8 cellular contexts compared by ENCODE assay signal in genomic region chr10:52216852-52217251, GRCh38.
DNase-seq lines count a peak whose midpoint lies in the region; ATAC-seq and TF ChIP-seq lines count a peak whose summit lies in the region.

No MANE protein-coding gene starts in this region.

- peaks cover 0 to 3% (median 2%) of the 10 kb centered on the region in 3 donors for H3K27me3 Mint-ChIP-seq in immature natural killer cell (ENCODE audit: low read depth in 3 of 3)

- no peaks in the 10 kb centered on the region for H3K9me3 Mint-ChIP-seq in immature natural killer cell

- no peaks in the 10 kb centered on the region for H4K20me1 ChIP-seq in OCI-LY3 (ENCODE audit: insufficient read depth, low read length)

- no peak overlapping the region for H3K27ac ChIP-seq in OCI-LY3 (ENCODE audit: low read length)
- no peak overlapping the region for H3K27ac ChIP-seq in right cardiac atrium (ENCODE audit: low read length)

- DNase-seq in iris pigment epithelial cell (ENCODE audit: low read depth) (peak; percentile 84), GM13977 (ENCODE audit: low spot score) (no peak), right cardiac atrium (no peak), immature natural killer cell (no peak), GM19240 (ENCODE audit: insufficient read length, low spot score) (no peak)

- WGBS in right cardiac atrium: 44% methylated on average over 2 of the region's 2 CpGs

- H3K27me3 ChIP-seq in OCI-LY3 (ENCODE audit: low read depth, low read length) (no peaks in the 10 kb centered on the region), right cardiac atrium (ENCODE audit: control insufficient read depth, insufficient read depth) (no peaks in the 10 kb centered on the region)

- H3K9me3 ChIP-seq in OCI-LY3 (ENCODE audit: insufficient read depth, low read length): no peaks in the 10 kb centered on the region
- H3K9me3 ChIP-seq in right cardiac atrium (ENCODE audit: control insufficient read depth, low read length): no peaks in the 10 kb centered on the region

- no peaks in the 10 kb centered on the region for H3K79me2 ChIP-seq in OCI-LY3 (ENCODE audit: low read length)

- TF ChIP-seq CTCF in OCI-LY3 (IDR thresholded peaks at IDR 0.05; ENCODE audit: low read depth, low read length) (no peak), GM13977 (IDR thresholded peaks at IDR 0.05; ENCODE audit: extremely low read depth, insufficient read depth, missing control alignments) (no peak)

- H3K4me3 ChIP-seq in OCI-LY3 (ENCODE audit: low read length) (no peak overlapping the region), right cardiac atrium (ENCODE audit: low read length) (no peak overlapping the region)

- H3K4me2 ChIP-seq in OCI-LY3 (ENCODE audit: low read length): peak overlapping the region; percentile 46

- peaks cover 8% of the 10 kb centered on the region for H3K4me1 ChIP-seq in OCI-LY3 (ENCODE audit: low read length)
- H3K4me1 ChIP-seq in right cardiac atrium (ENCODE audit: control insufficient read depth, insufficient read depth, low read length): no peaks in the 10 kb centered on the region

- H3K4me3 Mint-ChIP-seq in immature natural killer cell: no peak overlapping the region

- H3K36me3 Mint-ChIP-seq in immature natural killer cell: no peaks in the 10 kb centered on the region

- H3K4me1 Mint-ChIP-seq in immature natural killer cell: peaks cover 0 to 2% of the 10 kb centered on the region in 2 donors

- no peak overlapping the region for H2AFZ ChIP-seq in OCI-LY3 (ENCODE audit: low read depth, low read length)

- no peaks in the 10 kb centered on the region for H3K36me3 ChIP-seq in OCI-LY3 (replicated peaks; ENCODE audit: low read depth, low read length)

- H3K27ac Mint-ChIP-seq in immature natural killer cell: no peak overlapping the region

- no peak overlapping the region for H3K9ac ChIP-seq in OCI-LY3 (ENCODE audit: low read length)

- intact Hi-C loops in right cardiac atrium (cut with DNase I): loop anchor here in 2 of 4 donors (10.0 kb wide), 2 partner anchors 1142 to 1212 kb away; partner anchors contain the start of gene PRKG1 (in 1 of the 2)

- in situ Hi-C loops in GM13977 (cut with MboI; ENCODE audit: low pct_unique_long_range_greater_than_20kb, low sequenced_read_pairs, unreplicated experiment): loop anchor here (25.0 kb wide), 1 partner anchor 830 kb away; no protein-coding TSS in a partner anchor

- ATAC-seq in GM18873 (IDR thresholded peaks at IDR 0.05; ENCODE audit: low FRiP score, unreplicated experiment): peak; percentile 66
- ATAC-seq in HG02884 (IDR thresholded peaks at IDR 0.05; ENCODE audit: unreplicated experiment): peak; percentile 80
- ATAC-seq in right cardiac atrium: no peak

Comparison
In these comparisons a context has a peak if more than half of its experiments do, and no peak if none do; other contexts are left out.
1. ATAC-seq: peak in GM18873 (single experiment) and HG02884 (single experiment); none in right cardiac atrium (0 of 2).